Comparison of ENCODE assay signal across 13 cellular contexts in the genomic region with DNA sequence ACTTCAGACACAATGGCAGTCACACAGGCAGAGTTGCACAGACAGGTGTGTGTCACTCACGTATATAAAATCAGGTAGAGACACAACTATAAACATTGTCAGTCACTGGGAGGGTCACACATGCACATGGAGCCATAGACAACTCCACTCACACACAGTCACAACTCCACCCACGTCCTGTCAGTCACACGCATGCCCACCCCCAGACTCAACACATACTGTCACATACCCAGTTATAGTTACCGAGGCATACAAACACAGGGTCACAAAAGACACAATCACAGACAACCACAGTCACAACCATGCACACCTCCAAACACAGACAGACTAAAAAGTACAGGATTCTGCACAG. TPM values are rescaled to one million over a fixed set of nuclear protein-coding genes. Genes with fewer than 3 reads are reported as not detected.
DNase-seq lines count a peak whose midpoint lies in the region; ATAC-seq, FAIRE-seq and TF ChIP-seq lines count a peak whose summit lies in the region.
"Had no signal": no experiment of that assay in that cellular context is flagged by ENCODE, and none has a peak within 500 bp of the region (broad histone marks: within the 10 kb centered on the region; RNA-seq: fewer than 3 reads in every experiment).

No MANE protein-coding gene starts in this region.

- peaks cover 6% of the 10 kb centered on the region for H3F3A ChIP-seq in SK-N-SH (replicated peaks; ENCODE audit: insufficient read depth)

- H3K79me1 ChIP-seq in mesendoderm (ENCODE audit: low read length), result peaks cover 18% of the 10 kb centered on the region

- H4K20me1 ChIP-seq in SK-N-SH (ENCODE audit: insufficient read depth), result peaks cover 26% of the 10 kb centered on the region

- no peak overlapping the region for H2AK5ac ChIP-seq in mesendoderm (ENCODE audit: low read length)

- peak overlapping the region; percentile 37 for H3K23ac ChIP-seq in mesendoderm (ENCODE audit: low read length)

- no peaks in the 10 kb centered on the region for H3K9me2 ChIP-seq in SK-N-SH

- TF ChIP-seq RAD21 in SK-N-SH (IDR thresholded peaks at IDR 0.05; ENCODE audit: low read length), result no peak

- H3K4me1 ChIP-seq in SK-N-SH (ENCODE audit: control insufficient read depth in 1 of 2, insufficient read depth in 2 of 2, low read depth in 1 of 2, low read length in 1 of 2) (peaks cover 9 to 28% of the 10 kb centered on the region in 2 experiments; a peak in 2 of 4 replicates), mesendoderm (ENCODE audit: control insufficient read depth, low read depth, low read length) (peaks cover 1% of the 10 kb centered on the region)

- no peak overlapping the region for H2BK15ac ChIP-seq in mesendoderm (replicated peaks; ENCODE audit: low read depth)

- H3K4me3 ChIP-seq in SK-N-SH (ENCODE audit: low read depth in 2 of 2, low read length in 1 of 2), result peak overlapping the region; percentile 69 to 71
- no peak overlapping the region for H3K4me3 ChIP-seq in mesendoderm (ENCODE audit: low read length)

- H3K36me3 ChIP-seq in SK-N-SH (replicated peaks in 1 of 2; ENCODE audit: control insufficient read depth in 1 of 2, insufficient read depth in 2 of 2, low read length in 1 of 2) (peaks cover 7 to 13% of the 10 kb centered on the region in 2 experiments), mesendoderm (ENCODE audit: control insufficient read depth, insufficient read depth, low read length) (peaks cover 5% of the 10 kb centered on the region)

- no peak overlapping the region for H2BK5ac ChIP-seq in mesendoderm (ENCODE audit: low read length)

- H3K4ac ChIP-seq in mesendoderm (ENCODE audit: low read depth, low read length), result no peak overlapping the region

- WGBS in SK-N-SH (ENCODE audit: low lambda C conversion rate), result 72% methylated on average over 4 of the region's 4 CpGs
- no CpG with 5 or more reads among the region's 4 CpGs for WGBS in mesendoderm (ENCODE audit: extremely low coverage, insufficient coverage, low lambda C conversion rate)

- H4K8ac ChIP-seq in mesendoderm (ENCODE audit: low read depth, low read length), result no peak overlapping the region

- H3K79me2 ChIP-seq in SK-N-SH (ENCODE audit: insufficient read depth) (peaks cover 36% of the 10 kb centered on the region), mesendoderm (ENCODE audit: control insufficient read depth, insufficient read depth, low read length) (peaks cover 12% of the 10 kb centered on the region)

- peak overlapping the region; percentile 99 for H3K4me2 ChIP-seq in SK-N-SH
- H3K4me2 ChIP-seq in mesendoderm (ENCODE audit: low read length), result peak overlapping the region; percentile 97

- ATAC-seq in SK-N-SH treated with all-trans-retinoic acid at 6 μM for 48 hours, result no peak
- ATAC-seq in HG02642 (IDR thresholded peaks at IDR 0.05; ENCODE audit: poor library complexity, unreplicated experiment), result no peak
- ATAC-seq: activated CD8-positive, alpha-beta T cell treated with anti-CD3 and anti-CD28 coated beads, Interleukin-2, amount 10 ng/mL, durations not matched to agents 7 days and 5 days had no signal

- H3K27me3 ChIP-seq in SK-N-SH (ENCODE audit: insufficient read depth), result no peaks in the 10 kb centered on the region
- H3K27me3 ChIP-seq in mesendoderm (ENCODE audit: insufficient read depth, low read length, poor library complexity), result no peaks in the 10 kb centered on the region

- no peak for TF ChIP-seq CTCF in SK-N-SH (IDR thresholded peaks at IDR 0.05)

- POLR2A ChIA-PET in SK-N-SH (lab: Yijun Ruan, JAX), result no interaction called here

- H4K5ac ChIP-seq in mesendoderm (ENCODE audit: low read length), result no peak overlapping the region

- H2BK120ac ChIP-seq in mesendoderm (ENCODE audit: low read depth, low read length), result no peak overlapping the region

- H3K27ac ChIP-seq in SK-N-SH (ENCODE audit: low read depth in 2 of 2, low read length in 1 of 2), result peak overlapping the region in 1 of 2 experiments; percentile 56; a peak in 1 of 4 replicates
- H3K27ac ChIP-seq in cingulate gyrus (ENCODE audit: low read depth, low read length), result peak overlapping the region; percentile 48
- no peak overlapping the region for H3K27ac ChIP-seq in mesendoderm (ENCODE audit: low read depth, low read length)

- DNase-seq in SK-N-SH (no peak), mesendoderm (no peak), urothelium cell line (ENCODE audit: low spot score) (no peak), 8988T (no peak)
- no peak for DNase-seq in effector CD4-positive, alpha-beta T cell
- DNase-seq: NCI-H1092 treated with DMSO at 0.1 percent for 48 hours, RPMI8226, small intestine had no signal

- TF ChIP-seq EP300 in SK-N-SH (IDR thresholded peaks at IDR 0.05; ENCODE audit: borderline replicate concordance in 1 of 2, low read depth in 1 of 2, low read length in 1 of 2), result no peak

- no peak overlapping the region for H2AFZ ChIP-seq in SK-N-SH (ENCODE audit: low read depth)

- H3K56ac ChIP-seq in mesendoderm (ENCODE audit: low read length), result peak overlapping the region; percentile 95

- FAIRE-seq in urothelium cell line (lab: Jason Lieb, UNC), result peak; percentile 85
- FAIRE-seq: A204.1, small intestine had no signal

- CTCF ChIA-PET in SK-N-SH (lab: Yijun Ruan, JAX), result no interaction called here

- H3K9me3 ChIP-seq in SK-N-SH, result no peaks in the 10 kb centered on the region

- H3K9ac ChIP-seq in SK-N-SH (peak overlapping the region; percentile 88), mesendoderm (ENCODE audit: low read length) (peak overlapping the region; percentile 90)

- no peak overlapping the region for H3K18ac ChIP-seq in mesendoderm (ENCODE audit: low read length)

TF ChIP-seq in SK-N-SH, 30 proteins besides CTCF, POLR2A, EP300 and RAD21 (continues in another document):
- no peak for TF ChIP-seq RCOR1 (IDR thresholded peaks at IDR 0.05; ENCODE audit: low read length)
- TF ChIP-seq, protein P1, sequence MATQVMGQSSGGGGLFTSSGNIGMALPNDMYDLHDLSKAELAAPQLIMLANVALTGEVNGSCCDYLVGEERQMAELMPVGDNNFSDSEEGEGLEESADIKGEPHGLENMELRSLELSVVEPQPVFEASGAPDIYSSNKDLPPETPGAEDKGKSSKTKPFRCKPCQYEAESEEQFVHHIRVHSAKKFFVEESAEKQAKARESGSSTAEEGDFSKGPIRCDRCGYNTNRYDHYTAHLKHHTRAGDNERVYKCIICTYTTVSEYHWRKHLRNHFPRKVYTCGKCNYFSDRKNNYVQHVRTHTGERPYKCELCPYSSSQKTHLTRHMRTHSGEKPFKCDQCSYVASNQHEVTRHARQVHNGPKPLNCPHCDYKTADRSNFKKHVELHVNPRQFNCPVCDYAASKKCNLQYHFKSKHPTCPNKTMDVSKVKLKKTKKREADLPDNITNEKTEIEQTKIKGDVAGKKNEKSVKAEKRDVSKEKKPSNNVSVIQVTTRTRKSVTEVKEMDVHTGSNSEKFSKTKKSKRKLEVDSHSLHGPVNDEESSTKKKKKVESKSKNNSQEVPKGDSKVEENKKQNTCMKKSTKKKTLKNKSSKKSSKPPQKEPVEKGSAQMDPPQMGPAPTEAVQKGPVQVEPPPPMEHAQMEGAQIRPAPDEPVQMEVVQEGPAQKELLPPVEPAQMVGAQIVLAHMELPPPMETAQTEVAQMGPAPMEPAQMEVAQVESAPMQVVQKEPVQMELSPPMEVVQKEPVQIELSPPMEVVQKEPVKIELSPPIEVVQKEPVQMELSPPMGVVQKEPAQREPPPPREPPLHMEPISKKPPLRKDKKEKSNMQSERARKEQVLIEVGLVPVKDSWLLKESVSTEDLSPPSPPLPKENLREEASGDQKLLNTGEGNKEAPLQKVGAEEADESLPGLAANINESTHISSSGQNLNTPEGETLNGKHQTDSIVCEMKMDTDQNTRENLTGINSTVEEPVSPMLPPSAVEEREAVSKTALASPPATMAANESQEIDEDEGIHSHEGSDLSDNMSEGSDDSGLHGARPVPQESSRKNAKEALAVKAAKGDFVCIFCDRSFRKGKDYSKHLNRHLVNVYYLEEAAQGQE (IDR thresholded peaks at IDR 0.05; ENCODE audit: low read depth, low read length), result no peak

TF ChIP-seq in SK-N-SH treated with all-trans-retinoic acid at 6 μM for 48 hours, 23 proteins besides CTCF, POLR2A, EP300 and RAD21 (continues in another document):
- TF ChIP-seq PPARA (CRISPR knock-in tag; IDR thresholded peaks at IDR 0.05; ENCODE audit: borderline replicate concordance), result no peak
- TF ChIP-seq, protein P2, sequence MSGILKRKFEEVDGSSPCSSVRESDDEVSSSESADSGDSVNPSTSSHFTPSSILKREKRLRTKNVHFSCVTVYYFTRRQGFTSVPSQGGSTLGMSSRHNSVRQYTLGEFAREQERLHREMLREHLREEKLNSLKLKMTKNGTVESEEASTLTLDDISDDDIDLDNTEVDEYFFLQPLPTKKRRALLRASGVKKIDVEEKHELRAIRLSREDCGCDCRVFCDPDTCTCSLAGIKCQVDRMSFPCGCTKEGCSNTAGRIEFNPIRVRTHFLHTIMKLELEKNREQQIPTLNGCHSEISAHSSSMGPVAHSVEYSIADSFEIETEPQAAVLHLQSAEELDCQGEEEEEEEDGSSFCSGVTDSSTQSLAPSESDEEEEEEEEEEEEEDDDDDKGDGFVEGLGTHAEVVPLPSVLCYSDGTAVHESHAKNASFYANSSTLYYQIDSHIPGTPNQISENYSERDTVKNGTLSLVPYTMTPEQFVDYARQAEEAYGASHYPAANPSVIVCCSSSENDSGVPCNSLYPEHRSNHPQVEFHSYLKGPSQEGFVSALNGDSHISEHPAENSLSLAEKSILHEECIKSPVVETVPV (CRISPR knock-in tag; IDR thresholded peaks at IDR 0.05), result no peak
- no peak for TF ChIP-seq TOX (CRISPR knock-in tag; IDR thresholded peaks at IDR 0.05; ENCODE audit: borderline replicate concordance)
- no peak for TF ChIP-seq ESRRG (CRISPR knock-in tag; IDR thresholded peaks at IDR 0.05)

RNA-seq across cellular contexts. Expression of a gene that starts 1.5 kb away (rescaled TPM):
- 38.8 and 54.6 TPM in 2 replicates for polyA plus RNA-seq in SK-N-SH (2012; rRNA removed)
- polyA plus RNA-seq in SK-N-SH (2012; cell fraction: cytosol; rRNA removed), result 28.0 and 28.5 TPM in 2 replicates
- 131 and 179 TPM in 2 replicates for polyA plus RNA-seq in SK-N-SH (2012; cell fraction: nucleus; rRNA removed)
- polyA plus RNA-seq in mesendoderm (2013, experiment 1 of 2), result 11.9 TPM
- polyA plus RNA-seq in mesendoderm (2013, experiment 2 of 2), result 11.9 TPM

RNA-seq across cellular contexts. Expression of a gene that starts 27.7 kb away (rescaled TPM):
- 41.9 and 43.8 TPM in 2 replicates for polyA plus RNA-seq in SK-N-SH (2012; rRNA removed)
- 15.9 and 22.5 TPM in 2 replicates for polyA plus RNA-seq in SK-N-SH (2012; cell fraction: cytosol; rRNA removed)
- polyA plus RNA-seq in SK-N-SH (2012; cell fraction: nucleus; rRNA removed), result 115 and 123 TPM in 2 replicates
- polyA plus RNA-seq in mesendoderm (2013, experiment 1 of 2), result 10.3 TPM
- polyA plus RNA-seq in mesendoderm (2013, experiment 2 of 2), result 11.1 TPM

RNA-seq across cellular contexts. Expression of a gene that starts 27.9 kb away (rescaled TPM):
- polyA plus RNA-seq in SK-N-SH (2012; rRNA removed), result 6.3 and 7.4 TPM in 2 replicates
- polyA plus RNA-seq in SK-N-SH (2012; cell fraction: cytosol; rRNA removed), result 4.2 and 5.7 TPM in 2 replicates
- 11.9 and 12.2 TPM in 2 replicates for polyA plus RNA-seq in SK-N-SH (2012; cell fraction: nucleus; rRNA removed)
- polyA plus RNA-seq in mesendoderm (2013, experiment 1 of 2), result 4.8 TPM
- polyA plus RNA-seq in mesendoderm (2013, experiment 2 of 2), result 4.6 TPM
